Comparison of ENCODE assay signal across 33 cellular contexts in genomic region chr1:153081736-153082135, GRCh38. TPM values are rescaled to one million over a fixed set of nuclear protein-coding genes. Genes with fewer than 3 reads are reported as not detected.
"Had no signal": no experiment of that assay in that cellular context is flagged by ENCODE, and none has a peak within 500 bp of the region (broad histone marks: within the 10 kb centered on the region; RNA-seq: fewer than 3 reads in every experiment).

No MANE protein-coding gene starts in this region.

- H3K4me3 ChIP-seq: coronary artery, gastroesophageal sphincter, heart left ventricle, left ventricle myocardium inferior, lower lobe of right lung, ovary, psoas muscle, sigmoid colon, stomach, thyroid gland had no signal

- H3K4me1 ChIP-seq: gastroesophageal sphincter, heart left ventricle, left ventricle myocardium inferior, lower lobe of right lung, psoas muscle, sigmoid colon, stomach, thyroid gland had no signal

- ATAC-seq: effector memory CD8-positive, alpha-beta T cell; gastroesophageal sphincter; heart left ventricle; left colon; lower lobe of right lung; natural killer cell; psoas muscle; right cardiac atrium; stimulated activated effector memory CD8-positive, alpha-beta T cell treated with anti-CD3 and anti-CD28 coated beads, Interleukin-12 subunit alpha, Interleukin-12 subunit beta, amount 100 ng/mL, for 72 hours had no signal

- DNase-seq: dermis blood vessel endothelial cell; effector memory CD8-positive, alpha-beta T cell; foreskin fibroblast; heart left ventricle; hippocampal formation; kidney glomerular epithelial cell; left colon; left ventricle myocardium inferior; lower lobe of right lung; natural killer cell; occipital lobe; ovary; posterior cingulate gyrus; psoas muscle; right cardiac atrium; sigmoid colon; stimulated activated CD4-positive, alpha-beta T cell treated with anti-CD3 and anti-CD28 coated beads, Interleukin-2, amount 100 ng/mL, for 24 hours; stimulated activated CD4-positive, alpha-beta T cell treated with anti-CD3 and anti-CD28 coated beads, Interleukin-4, amount 100 ng/mL, for 24 hours; stimulated activated naive CD4-positive, alpha-beta T cell treated with Interleukin-2 at 50 U/mL for 16 hours; stomach; thyroid gland had no signal

- H3K27ac ChIP-seq: coronary artery, gastroesophageal sphincter, heart left ventricle, left ventricle myocardium inferior, lower lobe of right lung, ovary, psoas muscle, sigmoid colon, stomach, thyroid gland had no signal

- H3K36me3 ChIP-seq: gastroesophageal sphincter, heart left ventricle, left ventricle myocardium inferior, lower lobe of right lung, ovary, sigmoid colon, stomach, thyroid gland had no signal

- H3K27me3 ChIP-seq: gastroesophageal sphincter, heart left ventricle, ovary, sigmoid colon, stomach, thyroid gland had no signal

- H3K9me3 ChIP-seq: ovary, psoas muscle, sigmoid colon, thyroid gland had no signal

- FAIRE-seq: endometrium, islet of Langerhans had no signal

RNA-seq across cellular contexts. Expression of gene SPRR2B, which starts 10.3 kb away (rescaled TPM):
- total RNA-seq: dermis blood vessel endothelial cell, gastroesophageal sphincter, heart left ventricle, left colon, left ventricle myocardium inferior, lower lobe of right lung, mononuclear cell, natural killer cell, occipital lobe, psoas muscle, renal cortical epithelial cell, right cardiac atrium, sigmoid colon, skeletal muscle tissue, stomach, subcutaneous adipose tissue, temporal lobe, thyroid gland, urinary bladder had no signal
- polyA plus RNA-seq: heart left ventricle, neural cell, psoas muscle, right cardiac atrium, sigmoid colon, urinary bladder had no signal

RNA-seq across cellular contexts. Expression of gene SPRR2E, which starts 12.6 kb away (rescaled TPM):
- total RNA-seq: dermis blood vessel endothelial cell, heart left ventricle, left colon, left ventricle myocardium inferior, lower lobe of right lung, mononuclear cell, natural killer cell, occipital lobe, psoas muscle, renal cortical epithelial cell, right cardiac atrium, sigmoid colon, skeletal muscle tissue, subcutaneous adipose tissue, temporal lobe, thyroid gland, urinary bladder had no signal
- polyA plus RNA-seq: neural cell, right cardiac atrium, urinary bladder had no signal

RNA-seq across cellular contexts. Expression of gene SPRR2A, which starts 24.4 kb away (rescaled TPM):
- total RNA-seq: dermis blood vessel endothelial cell, heart left ventricle, left colon, left ventricle myocardium inferior, lower lobe of right lung, mononuclear cell, natural killer cell, occipital lobe, renal cortical epithelial cell, right cardiac atrium, sigmoid colon, skeletal muscle tissue, stomach, subcutaneous adipose tissue, temporal lobe, thyroid gland, urinary bladder had no signal
- polyA plus RNA-seq: neural cell, urinary bladder had no signal

RNA-seq across cellular contexts. Expression of gene SPRR2F, which starts 31.6 kb away (rescaled TPM):
- total RNA-seq: dermis blood vessel endothelial cell, left colon, left ventricle myocardium inferior, lower lobe of right lung, mononuclear cell, natural killer cell, occipital lobe, psoas muscle, renal cortical epithelial cell, sigmoid colon, skeletal muscle tissue, stomach, subcutaneous adipose tissue, temporal lobe, thyroid gland, urinary bladder had no signal
- polyA plus RNA-seq: heart left ventricle, neural cell, psoas muscle, right cardiac atrium, sigmoid colon, urinary bladder had no signal

RNA-seq across cellular contexts. Expression of gene SPRR2D, which starts 40.8 kb away (rescaled TPM):
- total RNA-seq: dermis blood vessel endothelial cell, heart left ventricle, left colon, left ventricle myocardium inferior, lower lobe of right lung, mononuclear cell, natural killer cell, occipital lobe, psoas muscle, renal cortical epithelial cell, right cardiac atrium, sigmoid colon, skeletal muscle tissue, stomach, subcutaneous adipose tissue, temporal lobe, thyroid gland, urinary bladder had no signal
- polyA plus RNA-seq: neural cell, psoas muscle, right cardiac atrium, urinary bladder had no signal
